1 cellular context compared by ENCODE assay signal in genomic region chr3:171956372-171957104, GRCh38.
A peak's percentile ranks its signal among the peaks of the same experiment; 100 is the strongest.
TF ChIP-seq lines count a peak whose summit lies in the region.

No MANE protein-coding gene starts in this region.

TF ChIP-seq in K562, 482 proteins besides CTCF, POLR2A, EP300 and RAD21 (continued from another document and continues in another):
- TF ChIP-seq E2F8 (IDR thresholded peaks at IDR 0.05; ENCODE audit: low read depth, partially characterized antibody), result peak; percentile 31
- TF ChIP-seq ZNF589 (CRISPR knock-in tag; IDR thresholded peaks at IDR 0.05; ENCODE audit: low read depth), result peak; percentile 80; the same call in 1 of the 2 replicates
- TF ChIP-seq BCL6 (CRISPR knock-in tag; IDR thresholded peaks at IDR 0.05), result no peak
- TF ChIP-seq ZNF740 (CRISPR knock-in tag; IDR thresholded peaks at IDR 0.05), result no peak
- no peak for TF ChIP-seq ZNF740 (tag; IDR thresholded peaks at IDR 0.05)
- TF ChIP-seq SMAD1 (IDR thresholded peaks at IDR 0.05; ENCODE audit: low read depth, low read length, partially characterized antibody), result no peak
- TF ChIP-seq ETS1 (conservative IDR thresholded peaks at IDR 0.05; ENCODE audit: control insufficient read depth, low read depth, low read length), result no peak
- no peak for TF ChIP-seq RBM15 (IDR thresholded peaks at IDR 0.05; ENCODE audit: insufficient read depth, low read length)
- TF ChIP-seq ZNF347 (CRISPR knock-in tag; IDR thresholded peaks at IDR 0.05; ENCODE audit: low read depth), result no peak
- peak; percentile 40; the same call in 1 of the 2 replicates for TF ChIP-seq ATF3 (IDR thresholded peaks at IDR 0.05)
- no peak for TF ChIP-seq ATF3 (CRISPR knock-in tag; conservative IDR thresholded peaks at IDR 0.05)
- TF ChIP-seq ZBED1 (IDR thresholded peaks at IDR 0.05), result no peak
- no peak for TF ChIP-seq SLC30A9 (CRISPR knock-in tag; IDR thresholded peaks at IDR 0.05)
- TF ChIP-seq ZBTB12 (CRISPR knock-in tag; IDR thresholded peaks at IDR 0.05), result no peak
- TF ChIP-seq NFYB (IDR thresholded peaks at IDR 0.05; ENCODE audit: extremely low read depth, insufficient read length), result no peak
- no peak for TF ChIP-seq RAD51 (IDR thresholded peaks at IDR 0.05; ENCODE audit: borderline replicate concordance, low read depth)
- no peak for TF ChIP-seq ZNF3 (CRISPR knock-in tag; IDR thresholded peaks at IDR 0.05)
- peak; percentile 65 to 76; a peak in 3 of 4 replicates for TF ChIP-seq FOXK2 (conservative IDR thresholded peaks at IDR 0.05 in 1 of 2, IDR thresholded peaks at IDR 0.05 in 1 of 2; ENCODE audit: low read depth in 2 of 2)
- peak; percentile 81; the same call in 1 of the 2 replicates for TF ChIP-seq CHAMP1 (IDR thresholded peaks at IDR 0.05)
- TF ChIP-seq ZNF143 (CRISPR knock-in tag; IDR thresholded peaks at IDR 0.05), result no peak
- TF ChIP-seq LEF1 (IDR thresholded peaks at IDR 0.05), result peak; percentile 82
- TF ChIP-seq ILK (tag; IDR thresholded peaks at IDR 0.05; ENCODE audit: borderline replicate concordance, low read depth), result no peak
- no peak; the same call in 1 of the 2 replicates for TF ChIP-seq PHB2 (IDR thresholded peaks at IDR 0.05; ENCODE audit: low read depth)
- TF ChIP-seq RNF2 (IDR thresholded peaks at IDR 0.05), result peak; percentile 29; the same call in 1 of the 2 replicates
- TF ChIP-seq SREBF2 (CRISPR knock-in tag; IDR thresholded peaks at IDR 0.05), result no peak
- no peak for TF ChIP-seq FOXA1 (IDR thresholded peaks at IDR 0.05; ENCODE audit: borderline replicate concordance)
- no peak for TF ChIP-seq MTA3 (IDR thresholded peaks at IDR 0.05; ENCODE audit: borderline replicate concordance)
- TF ChIP-seq TAL1 (IDR thresholded peaks at IDR 0.05), result peak; percentile 88
- no peak for TF ChIP-seq SETDB1 (IDR thresholded peaks at IDR 0.05; ENCODE audit: low read length)
- TF ChIP-seq ZNF79 (CRISPR knock-in tag; IDR thresholded peaks at IDR 0.05; ENCODE audit: low read depth), result no peak
- no peak for TF ChIP-seq GABPA (tag; conservative IDR thresholded peaks at IDR 0.05; ENCODE audit: low read depth)
- no peak for TF ChIP-seq CHD7 (IDR thresholded peaks at IDR 0.05; ENCODE audit: low read depth, low read length)
- TF ChIP-seq HOMEZ (CRISPR knock-in tag; IDR thresholded peaks at IDR 0.05), result no peak; the same call in 1 of the 2 replicates
- no peak for TF ChIP-seq DIDO1 (tag; IDR thresholded peaks at IDR 0.05; ENCODE audit: low read depth)
- TF ChIP-seq MECOM (CRISPR knock-in tag; IDR thresholded peaks at IDR 0.05), result 0 out of 2 replicates have a peak, but pooled peaks have one; percentile 28
